Comparison of ENCODE assay signal across 9 cellular contexts in the genomic region with DNA sequence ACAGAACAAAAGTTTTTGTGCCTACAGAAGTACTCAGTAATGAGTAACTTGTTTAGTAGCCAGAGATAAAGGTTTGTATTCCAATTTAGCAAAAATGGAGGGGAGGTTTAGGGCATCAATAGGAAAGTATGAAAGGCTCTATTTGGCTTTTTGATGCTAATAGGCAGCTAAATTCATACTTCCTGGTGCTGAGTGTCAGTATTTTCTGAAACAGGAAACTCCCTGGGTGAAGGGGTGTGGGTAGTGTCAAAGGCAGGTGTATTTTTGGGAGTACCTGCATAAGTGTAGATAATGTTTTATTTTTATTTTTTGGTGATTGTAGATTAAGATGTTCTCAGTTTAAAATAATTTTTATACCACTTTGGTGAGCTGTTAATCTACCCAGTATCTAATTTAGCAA. TPM values are rescaled to one million over a fixed set of nuclear protein-coding genes. Genes with fewer than 3 reads are reported as not detected.
DNase-seq lines count a peak whose midpoint lies in the region; ATAC-seq and TF ChIP-seq lines count a peak whose summit lies in the region.
"Had no signal": no experiment of that assay in that cellular context is flagged by ENCODE, and none has a peak within 500 bp of the region (broad histone marks: within the 10 kb centered on the region; RNA-seq: fewer than 3 reads in every experiment).

No MANE protein-coding gene starts in this region.

- H3K27ac Mint-ChIP-seq in CD4-positive, alpha-beta T cell: peak overlapping the region; percentile 86

- no peaks in the 10 kb centered on the region for H3K9me3 ChIP-seq in CD4-positive, alpha-beta T cell (ENCODE audit: control insufficient read depth, low read length)

- CTCF ChIA-PET in CD4-positive, alpha-beta T cell (lab: Charles Lee): interaction anchor here (1.0 kb wide), 1 partner anchor 17 kb away, joined by 3 read pairs; no protein-coding TSS in a partner anchor

- POLR2A ChIA-PET in CD4-positive, alpha-beta T cell (lab: Charles Lee): interaction anchor here (0.7 to 1.4 kb wide), 6 partner anchors 9 to 16 kb away, joined by 3 to 4 read pairs (median 3); no protein-coding TSS in a partner anchor

- H3K27me3 Mint-ChIP-seq in CD4-positive, alpha-beta T cell: no peaks in the 10 kb centered on the region

- ATAC-seq in CD4-positive, alpha-beta T cell (ENCODE audit: poor library complexity): peak; percentile 75
- ATAC-seq in GM21367 (IDR thresholded peaks at IDR 0.05; ENCODE audit: unreplicated experiment) (peak; percentile 44), HG03457 (IDR thresholded peaks at IDR 0.05; ENCODE audit: unreplicated experiment) (peak; percentile 38), Right ventricle myocardium superior (ENCODE audit: poor library complexity) (no peak)

- in situ Hi-C loops in KBM-7 (cut with MboI; ENCODE audit: low pct_unique_long_range_greater_than_20kb, low sequenced_read_pairs): no loop called here

- H3K4me1 Mint-ChIP-seq in CD4-positive, alpha-beta T cell (ENCODE audit: low read depth): peaks cover 48% of the 10 kb centered on the region

- no peaks in the 10 kb centered on the region for H3K27me3 ChIP-seq in CD4-positive, alpha-beta T cell (ENCODE audit: control insufficient read depth, insufficient read depth, low read length)

- H3K9me3 Mint-ChIP-seq in CD4-positive, alpha-beta T cell: no peaks in the 10 kb centered on the region

- peak overlapping the region; percentile 65 for H3K4me3 ChIP-seq in coronary artery

- no peak for TF ChIP-seq CTCF in CD4-positive, alpha-beta T cell (IDR thresholded peaks at IDR 0.05)
- TF ChIP-seq CTCF in coronary artery (IDR thresholded peaks at IDR 0.05): no peak

- peak overlapping the region; percentile 17 for H3K4me3 Mint-ChIP-seq in CD4-positive, alpha-beta T cell

- H3K36me3 Mint-ChIP-seq in CD4-positive, alpha-beta T cell (ENCODE audit: low read depth): no peaks in the 10 kb centered on the region

- DNase-seq in CD4-positive, alpha-beta T cell: no peak
- no peak for DNase-seq in coronary artery (ENCODE audit: low spot score)
- DNase-seq in DMS 273 (lab: John Stamatoyannopoulos, UW; ENCODE audit: unreplicated experiment): no peak
- DNase-seq in Right ventricle myocardium superior: no peak
- no peak for DNase-seq in KBM-7
- DNase-seq in NCI-H1417 treated with DMSO at 0.1 percent for 48 hours (lab: John Stamatoyannopoulos, UW): no peak
- DNase-seq: stimulated activated CD4-positive, alpha-beta T cell treated with anti-CD3 and anti-CD28 coated beads, Interleukin-2, amount 100 ng/mL, for 24 hours had no signal

- H3K27ac ChIP-seq in CD4-positive, alpha-beta T cell (ENCODE audit: low read depth, low read length): peak overlapping the region; percentile 5
- H3K27ac ChIP-seq in coronary artery: peak overlapping the region; percentile 19 to 60

- intact Hi-C loops in CD4-positive, alpha-beta T cell (cut with DNase I, micrococcal nuclease): no loop called here
- intact Hi-C loops in Right ventricle myocardium superior (cut with DNase I): no loop called here

RNA-seq across cellular contexts. Expression of a gene that starts 29.3 kb away (rescaled TPM):
- not detected for total RNA-seq in CD4-positive, alpha-beta T cell
- not detected for total RNA-seq in Right ventricle myocardium superior
